In the genomic region with DNA sequence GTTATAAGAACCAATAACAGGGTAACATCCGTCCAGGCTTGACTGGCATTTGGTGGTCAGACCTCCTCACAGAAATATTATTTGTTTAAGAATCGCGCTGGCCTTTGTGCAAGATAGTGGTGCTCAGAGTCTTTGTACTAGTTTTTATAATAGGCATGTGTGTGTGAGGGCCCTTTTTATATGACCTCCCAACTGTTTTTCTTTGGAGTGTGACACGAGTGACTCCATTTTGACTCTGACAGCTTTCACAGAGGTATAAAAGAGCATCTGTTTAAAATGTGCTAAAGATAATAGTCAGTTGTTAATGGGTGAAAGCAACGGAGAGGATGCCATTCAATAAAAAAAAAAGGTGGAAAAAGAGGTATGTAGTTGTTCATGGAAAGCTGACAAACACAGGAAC, we compare ENCODE assay signal across 34 cellular contexts.
"Had no signal": no experiment of that assay in that cellular context is flagged by ENCODE, and none has a peak within 500 bp of the region (broad histone marks: within the 10 kb centered on the region; RNA-seq: fewer than 3 reads in every experiment).

No MANE protein-coding gene starts in this region.

- H3K27ac ChIP-seq: KMS-11 had no signal

- H3K9ac ChIP-seq: KMS-11 had no signal

- H3K4me2 ChIP-seq: KMS-11 had no signal

- DNase-seq: Karpas-422, Kasumi-1, MG63, MM.1S, MV-4-11, NCI-H1048, NCI-H1092, NCI-H1092 treated with DMSO at 0.1 percent for 48 hours, NCI-H1105, NCI-H1105 treated with DMSO at 0.1 percent for 48 hours, NCI-H1417, NCI-H1417 treated with DMSO at 0.1 percent for 48 hours, NCI-H1436, NCI-H1436 treated with DMSO at 0.1 percent for 48 hours, NCI-H146, NCI-H1694, NCI-H1694 treated with DMSO at 0.1 percent for 48 hours, NCI-H187 treated with DMSO at 0.1 percent for 48 hours, NCI-H1930, NCI-H2029, NCI-H2029 treated with DMSO at 0.1 percent for 48 hours, NCI-H2081, NCI-H2081 treated with DMSO at 0.1 percent for 48 hours, NCI-H2107, NCI-H2171, NCI-H2171 treated with DMSO at 0.1 percent for 48 hours, NCI-H2227 treated with DMSO at 0.1 percent for 48 hours, NCI-H226, NCI-H345, NCI-H446, NCI-H446 treated with DMSO at 0.1 percent for 48 hours, NCI-H510A, NCI-H510A treated with DMSO at 0.1 percent for 48 hours had no signal

- H3K4me3 ChIP-seq: MG63 had no signal

- H3K9me3 ChIP-seq: MG63 had no signal

- H3K27me3 ChIP-seq: MG63 had no signal
